In genomic region chr5:78547731-78548189, GRCh38 we compare ENCODE assay signal across 11 cellular contexts.
A peak's percentile ranks its signal among the peaks of the same experiment; 100 is the strongest.
DNase-seq lines count a peak whose midpoint lies in the region; ATAC-seq lines count a peak whose summit lies in the region.
"Had no signal": no experiment of that assay in that cellular context is flagged by ENCODE, and none has a peak within 500 bp of the region (broad histone marks: within the 10 kb centered on the region; RNA-seq: fewer than 3 reads in every experiment).

No MANE protein-coding gene starts in this region.

- intact Hi-C loops in left cardiac atrium (cut with DNase I) = loop anchor here in 1 of 2 donors (5.0 to 10.0 kb wide), 3 partner anchors 45 to 337 kb away; partner anchors contain the start of gene LHFPL2

- POLR2A ChIA-PET in T-cell (lab: Charles Lee) = no interaction called here

- peaks cover 6% of the 10 kb centered on the region for H3K36me3 ChIP-seq in skeletal muscle satellite cell (ENCODE audit: insufficient read depth, low read length)

- peaks cover 30% of the 10 kb centered on the region for H3K4me1 ChIP-seq in skeletal muscle satellite cell (ENCODE audit: control insufficient read depth, insufficient read depth, low read length)

- H3K4me3 ChIP-seq in skeletal muscle satellite cell (ENCODE audit: low read length) = peak overlapping the region; percentile 24
- H3K4me3 ChIP-seq: SK-N-MC had no signal

- DNase-seq in GM03348 (ENCODE audit: low spot score) = peak; percentile 87
- peak; percentile 90 for DNase-seq in left cardiac atrium
- DNase-seq in T-cell = no peak
- no peak for DNase-seq in activated naive CD8-positive, alpha-beta T cell treated with anti-CD3 and anti-CD28 coated beads for 36 hours
- no peak for DNase-seq in kidney glomerular epithelial cell (lab: John Stamatoyannopoulos, UW)
- DNase-seq: activated effector memory CD4-positive, alpha-beta T cell treated with Interleukin-2 at 50 U/mL for 16 hours; KBM-7 had no signal

- no peaks in the 10 kb centered on the region for H3K4me1 Mint-ChIP-seq in T-cell
- peaks cover 4% of the 10 kb centered on the region for H3K4me1 Mint-ChIP-seq in activated naive CD8-positive, alpha-beta T cell treated with anti-CD3 and anti-CD28 coated beads for 36 hours

- H3K9ac ChIP-seq in skeletal muscle satellite cell (ENCODE audit: low read depth, low read length) = peak overlapping the region; percentile 54

- H3K27me3 ChIP-seq in skeletal muscle satellite cell (ENCODE audit: control insufficient read depth, insufficient read depth, low read length) = no peaks in the 10 kb centered on the region

- H3K27ac ChIP-seq in angular gyrus (ENCODE audit: low read depth, low read length) = peak overlapping the region; percentile 13
- H3K27ac ChIP-seq: SK-N-MC had no signal

- H3K4me3 Mint-ChIP-seq in T-cell = no peak overlapping the region
- H3K4me3 Mint-ChIP-seq in activated naive CD8-positive, alpha-beta T cell treated with anti-CD3 and anti-CD28 coated beads for 36 hours = no peak overlapping the region

- ATAC-seq in left cardiac atrium = peak; percentile 86 to 91
- no peak for ATAC-seq in T-cell (replicated peaks in 1 of 4)
- ATAC-seq in GM18858 (IDR thresholded peaks at IDR 0.05; ENCODE audit: unreplicated experiment) = no peak

- H3K27ac Mint-ChIP-seq in T-cell = no peak overlapping the region
- H3K27ac Mint-ChIP-seq in activated naive CD8-positive, alpha-beta T cell treated with anti-CD3 and anti-CD28 coated beads for 36 hours = no peak overlapping the region

- peak overlapping the region; percentile 61 for H3K4me2 ChIP-seq in skeletal muscle satellite cell (ENCODE audit: low read length)

- H3K36me3 Mint-ChIP-seq in T-cell = no peaks in the 10 kb centered on the region
- H3K36me3 Mint-ChIP-seq in activated naive CD8-positive, alpha-beta T cell treated with anti-CD3 and anti-CD28 coated beads for 36 hours = no peaks in the 10 kb centered on the region

- no peaks in the 10 kb centered on the region for H3K9me3 Mint-ChIP-seq in T-cell
- no peaks in the 10 kb centered on the region for H3K9me3 Mint-ChIP-seq in activated naive CD8-positive, alpha-beta T cell treated with anti-CD3 and anti-CD28 coated beads for 36 hours

- H3K9me3 ChIP-seq in skeletal muscle satellite cell (replicated peaks; ENCODE audit: low read length) = no peaks in the 10 kb centered on the region

- CTCF ChIA-PET in T-cell (lab: Charles Lee) = no interaction called here

- no peaks in the 10 kb centered on the region for H3K27me3 Mint-ChIP-seq in T-cell
- H3K27me3 Mint-ChIP-seq in activated naive CD8-positive, alpha-beta T cell treated with anti-CD3 and anti-CD28 coated beads for 36 hours = no peaks in the 10 kb centered on the region

Comparison
In these comparisons a context has a peak if more than half of its experiments do, and no peak if none do; other contexts are left out.
1. DNase-seq: peak in GM03348 (single experiment) and left cardiac atrium (single experiment); none in T-cell (0 of 34), activated naive CD8-positive, alpha-beta T cell treated with anti-CD3 and anti-CD28 coated beads for 36 hours (single experiment) and kidney glomerular epithelial cell (single experiment).
2. ATAC-seq: peak in left cardiac atrium (2 of 2); none in T-cell (0 of 4) and GM18858 (single experiment).